In the genomic region with DNA sequence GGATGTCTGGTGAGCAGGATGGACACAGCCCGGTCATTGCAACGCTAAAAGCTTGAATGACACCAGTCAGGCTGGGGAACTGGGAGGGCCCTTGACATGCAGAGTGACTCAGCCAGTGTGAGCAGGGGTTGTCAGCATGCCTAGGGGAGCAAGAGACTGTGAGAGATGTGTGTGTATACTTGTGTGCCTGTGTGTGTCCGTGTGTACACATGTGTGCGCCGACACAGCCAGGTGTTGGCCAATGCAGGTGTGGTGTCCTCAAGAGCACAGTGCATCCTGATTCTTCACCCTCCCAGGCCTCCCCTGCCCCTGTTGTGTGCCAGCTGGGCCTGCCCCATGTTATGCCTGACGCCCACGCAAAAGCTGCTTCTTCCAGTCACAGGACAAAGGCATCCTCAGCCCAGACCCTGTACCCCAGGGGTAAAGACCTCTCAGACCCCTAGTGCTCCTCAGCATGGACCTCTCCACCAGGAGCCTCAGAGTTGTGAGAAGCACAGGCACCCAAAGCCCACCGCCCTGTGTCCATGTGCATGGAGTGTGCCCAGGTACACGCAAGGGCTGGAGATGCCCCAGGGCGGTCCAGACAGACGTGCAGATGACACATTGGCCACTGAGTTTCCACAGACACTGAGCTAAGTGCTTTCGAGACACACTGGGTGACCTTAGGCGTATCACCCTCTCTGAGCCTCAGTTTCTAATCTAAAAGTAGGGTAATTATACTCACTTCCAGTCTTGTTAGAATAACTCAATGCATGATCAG, we compare ENCODE assay signal across 1 cellular context.
A peak's percentile ranks its signal among the peaks of the same experiment; 100 is the strongest.
TF ChIP-seq lines count a peak whose summit lies in the region.

No MANE protein-coding gene starts in this region.

TF ChIP-seq in HepG2, 621 proteins besides CTCF, POLR2A, EP300 and RAD21 (continued from another document and continues in another):
- no peak for TF ChIP-seq ZNF335 (CRISPR knock-in tag; IDR thresholded peaks at IDR 0.05)
- TF ChIP-seq, protein P1, sequence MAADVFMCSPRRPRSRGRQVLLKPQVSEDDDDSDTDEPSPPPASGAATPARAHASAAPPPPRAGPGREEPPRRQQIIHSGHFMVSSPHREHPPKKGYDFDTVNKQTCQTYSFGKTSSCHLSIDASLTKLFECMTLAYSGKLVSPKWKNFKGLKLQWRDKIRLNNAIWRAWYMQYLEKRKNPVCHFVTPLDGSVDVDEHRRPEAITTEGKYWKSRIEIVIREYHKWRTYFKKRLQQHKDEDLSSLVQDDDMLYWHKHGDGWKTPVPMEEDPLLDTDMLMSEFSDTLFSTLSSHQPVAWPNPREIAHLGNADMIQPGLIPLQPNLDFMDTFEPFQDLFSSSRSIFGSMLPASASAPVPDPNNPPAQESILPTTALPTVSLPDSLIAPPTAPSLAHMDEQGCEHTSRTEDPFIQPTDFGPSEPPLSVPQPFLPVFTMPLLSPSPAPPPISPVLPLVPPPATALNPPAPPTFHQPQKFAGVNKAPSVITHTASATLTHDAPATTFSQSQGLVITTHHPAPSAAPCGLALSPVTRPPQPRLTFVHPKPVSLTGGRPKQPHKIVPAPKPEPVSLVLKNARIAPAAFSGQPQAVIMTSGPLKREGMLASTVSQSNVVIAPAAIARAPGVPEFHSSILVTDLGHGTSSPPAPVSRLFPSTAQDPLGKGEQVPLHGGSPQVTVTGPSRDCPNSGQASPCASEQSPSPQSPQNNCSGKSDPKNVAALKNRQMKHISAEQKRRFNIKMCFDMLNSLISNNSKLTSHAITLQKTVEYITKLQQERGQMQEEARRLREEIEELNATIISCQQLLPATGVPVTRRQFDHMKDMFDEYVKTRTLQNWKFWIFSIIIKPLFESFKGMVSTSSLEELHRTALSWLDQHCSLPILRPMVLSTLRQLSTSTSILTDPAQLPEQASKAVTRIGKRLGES (CRISPR knock-in tag; IDR thresholded peaks at IDR 0.05; ENCODE audit: borderline replicate concordance) = no peak
- TF ChIP-seq SRSF1 (optimal IDR thresholded peaks at IDR 0.05; ENCODE audit: low read depth, low read length) = peak; percentile 3
- no peak for TF ChIP-seq HMG20A (CRISPR knock-in tag; IDR thresholded peaks at IDR 0.05; ENCODE audit: borderline replicate concordance)
- TF ChIP-seq ZFP82 (CRISPR knock-in tag; IDR thresholded peaks at IDR 0.05; ENCODE audit: borderline replicate concordance) = no peak
- no peak for TF ChIP-seq EZH2 (conservative IDR thresholded peaks at IDR 0.05; ENCODE audit: low read depth, low read length)
- no peak for TF ChIP-seq ZNF878 (CRISPR knock-in tag; IDR thresholded peaks at IDR 0.05)
- TF ChIP-seq ZNF430 (CRISPR knock-in tag; IDR thresholded peaks at IDR 0.05) = no peak
- no peak for TF ChIP-seq KMT2A (CRISPR knock-in tag; IDR thresholded peaks at IDR 0.05)
- no peak for TF ChIP-seq MAF1 (CRISPR knock-in tag; IDR thresholded peaks at IDR 0.05; ENCODE audit: borderline replicate concordance)
- TF ChIP-seq ZNF746 (CRISPR knock-in tag; IDR thresholded peaks at IDR 0.05) = no peak; the same call in 1 of the 2 replicates
- no peak for TF ChIP-seq ZNF619 (CRISPR knock-in tag; IDR thresholded peaks at IDR 0.05)
- no peak for TF ChIP-seq ZNF510 (CRISPR knock-in tag; IDR thresholded peaks at IDR 0.05; ENCODE audit: low read depth)
- TF ChIP-seq TBP (CRISPR knock-in tag; IDR thresholded peaks at IDR 0.05) = no peak
- no peak for TF ChIP-seq ZNF256 (CRISPR knock-in tag; conservative IDR thresholded peaks at IDR 0.05)
- no peak for TF ChIP-seq ZBTB1 (CRISPR knock-in tag; IDR thresholded peaks at IDR 0.05; ENCODE audit: borderline replicate concordance)
- no peak for TF ChIP-seq ZNF232 (CRISPR knock-in tag; IDR thresholded peaks at IDR 0.05; ENCODE audit: borderline replicate concordance)
- TF ChIP-seq ZSCAN31 (CRISPR knock-in tag; IDR thresholded peaks at IDR 0.05; ENCODE audit: low read depth) = no peak
- TF ChIP-seq, protein P2, sequence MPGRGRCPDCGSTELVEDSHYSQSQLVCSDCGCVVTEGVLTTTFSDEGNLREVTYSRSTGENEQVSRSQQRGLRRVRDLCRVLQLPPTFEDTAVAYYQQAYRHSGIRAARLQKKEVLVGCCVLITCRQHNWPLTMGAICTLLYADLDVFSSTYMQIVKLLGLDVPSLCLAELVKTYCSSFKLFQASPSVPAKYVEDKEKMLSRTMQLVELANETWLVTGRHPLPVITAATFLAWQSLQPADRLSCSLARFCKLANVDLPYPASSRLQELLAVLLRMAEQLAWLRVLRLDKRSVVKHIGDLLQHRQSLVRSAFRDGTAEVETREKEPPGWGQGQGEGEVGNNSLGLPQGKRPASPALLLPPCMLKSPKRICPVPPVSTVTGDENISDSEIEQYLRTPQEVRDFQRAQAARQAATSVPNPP (CRISPR knock-in tag; IDR thresholded peaks at IDR 0.05) = no peak
- TF ChIP-seq ZNF557 (CRISPR knock-in tag; IDR thresholded peaks at IDR 0.05) = no peak
- no peak for TF ChIP-seq ZFAT (CRISPR knock-in tag; conservative IDR thresholded peaks at IDR 0.05)
- TF ChIP-seq ZMYM4 (CRISPR knock-in tag; IDR thresholded peaks at IDR 0.05) = no peak
- TF ChIP-seq CCAR2 (optimal IDR thresholded peaks at IDR 0.05; ENCODE audit: low read depth, low read length) = no peak
- no peak for TF ChIP-seq KLF9 (CRISPR knock-in tag; IDR thresholded peaks at IDR 0.05; ENCODE audit: low read depth)
- TF ChIP-seq ZNF546 (CRISPR knock-in tag; conservative IDR thresholded peaks at IDR 0.05) = no peak
- no peak for TF ChIP-seq FOXO1 (CRISPR knock-in tag; IDR thresholded peaks at IDR 0.05)
- TF ChIP-seq, protein P3, sequence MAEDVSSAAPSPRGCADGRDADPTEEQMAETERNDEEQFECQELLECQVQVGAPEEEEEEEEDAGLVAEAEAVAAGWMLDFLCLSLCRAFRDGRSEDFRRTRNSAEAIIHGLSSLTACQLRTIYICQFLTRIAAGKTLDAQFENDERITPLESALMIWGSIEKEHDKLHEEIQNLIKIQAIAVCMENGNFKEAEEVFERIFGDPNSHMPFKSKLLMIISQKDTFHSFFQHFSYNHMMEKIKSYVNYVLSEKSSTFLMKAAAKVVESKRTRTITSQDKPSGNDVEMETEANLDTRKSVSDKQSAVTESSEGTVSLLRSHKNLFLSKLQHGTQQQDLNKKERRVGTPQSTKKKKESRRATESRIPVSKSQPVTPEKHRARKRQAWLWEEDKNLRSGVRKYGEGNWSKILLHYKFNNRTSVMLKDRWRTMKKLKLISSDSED (CRISPR knock-in tag; IDR thresholded peaks at IDR 0.05) = no peak
- TF ChIP-seq KDM4B (CRISPR knock-in tag; IDR thresholded peaks at IDR 0.05) = no peak
- no peak for TF ChIP-seq ZNF382 (CRISPR knock-in tag; IDR thresholded peaks at IDR 0.05; ENCODE audit: borderline replicate concordance)
- no peak for TF ChIP-seq ZNF10 (CRISPR knock-in tag; IDR thresholded peaks at IDR 0.05; ENCODE audit: borderline replicate concordance, low read depth)
- TF ChIP-seq SRF (IDR thresholded peaks at IDR 0.05; ENCODE audit: low read depth, low read length) = no peak
- TF ChIP-seq TAF1 (CRISPR knock-in tag; IDR thresholded peaks at IDR 0.05) = no peak
- peak; percentile 89 for TF ChIP-seq ZBTB38 (CRISPR knock-in tag; IDR thresholded peaks at IDR 0.05)
- TF ChIP-seq ZNF530 (CRISPR knock-in tag; IDR thresholded peaks at IDR 0.05; ENCODE audit: low read depth) = no peak
- TF ChIP-seq ZNF549 (CRISPR knock-in tag; IDR thresholded peaks at IDR 0.05) = no peak
- TF ChIP-seq ZNF383 (CRISPR knock-in tag; IDR thresholded peaks at IDR 0.05; ENCODE audit: borderline replicate concordance) = no peak
- no peak for TF ChIP-seq GTF3A (CRISPR knock-in tag; conservative IDR thresholded peaks at IDR 0.05)
- TF ChIP-seq, protein P4, sequence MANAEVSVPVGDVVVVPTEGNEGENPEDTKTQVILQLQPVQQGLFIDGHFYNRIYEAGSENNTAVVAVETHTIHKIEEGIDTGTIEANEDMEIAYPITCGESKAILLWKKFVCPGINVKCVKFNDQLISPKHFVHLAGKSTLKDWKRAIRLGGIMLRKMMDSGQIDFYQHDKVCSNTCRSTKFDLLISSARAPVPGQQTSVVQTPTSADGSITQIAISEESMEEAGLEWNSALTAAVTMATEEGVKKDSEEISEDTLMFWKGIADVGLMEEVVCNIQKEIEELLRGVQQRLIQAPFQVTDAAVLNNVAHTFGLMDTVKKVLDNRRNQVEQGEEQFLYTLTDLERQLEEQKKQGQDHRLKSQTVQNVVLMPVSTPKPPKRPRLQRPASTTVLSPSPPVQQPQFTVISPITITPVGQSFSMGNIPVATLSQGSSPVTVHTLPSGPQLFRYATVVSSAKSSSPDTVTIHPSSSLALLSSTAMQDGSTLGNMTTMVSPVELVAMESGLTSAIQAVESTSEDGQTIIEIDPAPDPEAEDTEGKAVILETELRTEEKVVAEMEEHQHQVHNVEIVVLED (CRISPR knock-in tag; IDR thresholded peaks at IDR 0.05; ENCODE audit: borderline replicate concordance) = no peak
- TF ChIP-seq, protein P5, sequence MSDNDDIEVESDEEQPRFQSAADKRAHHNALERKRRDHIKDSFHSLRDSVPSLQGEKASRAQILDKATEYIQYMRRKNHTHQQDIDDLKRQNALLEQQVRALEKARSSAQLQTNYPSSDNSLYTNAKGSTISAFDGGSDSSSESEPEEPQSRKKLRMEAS (IDR thresholded peaks at IDR 0.05) = 0 out of 2 replicates have a peak, but pooled peaks have one; percentile 15
- no peak; the same call in 1 of the 2 replicates for TF ChIP-seq MTA1 (CRISPR knock-in tag; IDR thresholded peaks at IDR 0.05; ENCODE audit: borderline replicate concordance)
- TF ChIP-seq SOX6 (IDR thresholded peaks at IDR 0.05) = no peak
- TF ChIP-seq SOX6 (CRISPR knock-in tag; IDR thresholded peaks at IDR 0.05) = no peak
- TF ChIP-seq IRF2 (CRISPR knock-in tag; IDR thresholded peaks at IDR 0.05) = peak; percentile 8; the same call in 1 of the 2 replicates
- TF ChIP-seq, protein P6, sequence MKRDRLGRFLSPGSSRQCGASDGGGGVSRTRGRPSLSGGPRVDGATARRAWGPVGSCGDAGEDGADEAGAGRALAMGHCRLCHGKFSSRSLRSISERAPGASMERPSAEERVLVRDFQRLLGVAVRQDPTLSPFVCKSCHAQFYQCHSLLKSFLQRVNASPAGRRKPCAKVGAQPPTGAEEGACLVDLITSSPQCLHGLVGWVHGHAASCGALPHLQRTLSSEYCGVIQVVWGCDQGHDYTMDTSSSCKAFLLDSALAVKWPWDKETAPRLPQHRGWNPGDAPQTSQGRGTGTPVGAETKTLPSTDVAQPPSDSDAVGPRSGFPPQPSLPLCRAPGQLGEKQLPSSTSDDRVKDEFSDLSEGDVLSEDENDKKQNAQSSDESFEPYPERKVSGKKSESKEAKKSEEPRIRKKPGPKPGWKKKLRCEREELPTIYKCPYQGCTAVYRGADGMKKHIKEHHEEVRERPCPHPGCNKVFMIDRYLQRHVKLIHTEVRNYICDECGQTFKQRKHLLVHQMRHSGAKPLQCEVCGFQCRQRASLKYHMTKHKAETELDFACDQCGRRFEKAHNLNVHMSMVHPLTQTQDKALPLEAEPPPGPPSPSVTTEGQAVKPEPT (CRISPR knock-in tag; IDR thresholded peaks at IDR 0.05; ENCODE audit: low read depth) = no peak
- no peak for TF ChIP-seq ATRX (CRISPR knock-in tag; IDR thresholded peaks at IDR 0.05; ENCODE audit: borderline replicate concordance)
- no peak for TF ChIP-seq HNF4G (IDR thresholded peaks at IDR 0.05; ENCODE audit: borderline replicate concordance, low read depth, low read length)
- TF ChIP-seq HNF4G (CRISPR knock-in tag; IDR thresholded peaks at IDR 0.05; ENCODE audit: borderline replicate concordance, low read depth) = no peak
- peak; percentile 18; the same call in 1 of the 2 replicates for TF ChIP-seq ZSCAN21 (CRISPR knock-in tag; IDR thresholded peaks at IDR 0.05; ENCODE audit: borderline replicate concordance)
- TF ChIP-seq, protein P7, sequence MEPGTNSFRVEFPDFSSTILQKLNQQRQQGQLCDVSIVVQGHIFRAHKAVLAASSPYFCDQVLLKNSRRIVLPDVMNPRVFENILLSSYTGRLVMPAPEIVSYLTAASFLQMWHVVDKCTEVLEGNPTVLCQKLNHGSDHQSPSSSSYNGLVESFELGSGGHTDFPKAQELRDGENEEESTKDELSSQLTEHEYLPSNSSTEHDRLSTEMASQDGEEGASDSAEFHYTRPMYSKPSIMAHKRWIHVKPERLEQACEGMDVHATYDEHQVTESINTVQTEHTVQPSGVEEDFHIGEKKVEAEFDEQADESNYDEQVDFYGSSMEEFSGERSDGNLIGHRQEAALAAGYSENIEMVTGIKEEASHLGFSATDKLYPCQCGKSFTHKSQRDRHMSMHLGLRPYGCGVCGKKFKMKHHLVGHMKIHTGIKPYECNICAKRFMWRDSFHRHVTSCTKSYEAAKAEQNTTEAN (CRISPR knock-in tag; conservative IDR thresholded peaks at IDR 0.05) = peak; percentile 71; the same call in 1 of the 2 replicates
- TF ChIP-seq, protein P8, sequence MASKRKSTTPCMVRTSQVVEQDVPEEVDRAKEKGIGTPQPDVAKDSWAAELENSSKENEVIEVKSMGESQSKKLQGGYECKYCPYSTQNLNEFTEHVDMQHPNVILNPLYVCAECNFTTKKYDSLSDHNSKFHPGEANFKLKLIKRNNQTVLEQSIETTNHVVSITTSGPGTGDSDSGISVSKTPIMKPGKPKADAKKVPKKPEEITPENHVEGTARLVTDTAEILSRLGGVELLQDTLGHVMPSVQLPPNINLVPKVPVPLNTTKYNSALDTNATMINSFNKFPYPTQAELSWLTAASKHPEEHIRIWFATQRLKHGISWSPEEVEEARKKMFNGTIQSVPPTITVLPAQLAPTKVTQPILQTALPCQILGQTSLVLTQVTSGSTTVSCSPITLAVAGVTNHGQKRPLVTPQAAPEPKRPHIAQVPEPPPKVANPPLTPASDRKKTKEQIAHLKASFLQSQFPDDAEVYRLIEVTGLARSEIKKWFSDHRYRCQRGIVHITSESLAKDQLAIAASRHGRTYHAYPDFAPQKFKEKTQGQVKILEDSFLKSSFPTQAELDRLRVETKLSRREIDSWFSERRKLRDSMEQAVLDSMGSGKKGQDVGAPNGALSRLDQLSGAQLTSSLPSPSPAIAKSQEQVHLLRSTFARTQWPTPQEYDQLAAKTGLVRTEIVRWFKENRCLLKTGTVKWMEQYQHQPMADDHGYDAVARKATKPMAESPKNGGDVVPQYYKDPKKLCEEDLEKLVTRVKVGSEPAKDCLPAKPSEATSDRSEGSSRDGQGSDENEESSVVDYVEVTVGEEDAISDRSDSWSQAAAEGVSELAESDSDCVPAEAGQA (IDR thresholded peaks at IDR 0.05; ENCODE audit: low read depth) = no peak
- TF ChIP-seq, protein P8 (CRISPR knock-in tag; IDR thresholded peaks at IDR 0.05; ENCODE audit: borderline replicate concordance) = no peak
- TF ChIP-seq FIP1L1 (IDR thresholded peaks at IDR 0.05; ENCODE audit: borderline replicate concordance, insufficient read depth, low read depth, low read length) = no peak
- TF ChIP-seq FLYWCH1 (CRISPR knock-in tag; IDR thresholded peaks at IDR 0.05) = no peak
